9 cellular contexts compared by ENCODE assay signal in genomic region chr10:112448903-112449302, GRCh38. TPM values are rescaled to one million over a fixed set of nuclear protein-coding genes. Genes with fewer than 3 reads are reported as not detected.
A peak's percentile ranks its signal among the peaks of the same experiment; 100 is the strongest.
DNase-seq lines count a peak whose midpoint lies in the region; ATAC-seq and TF ChIP-seq lines count a peak whose summit lies in the region.
"Had no signal": no experiment of that assay in that cellular context is flagged by ENCODE, and none has a peak within 500 bp of the region (broad histone marks: within the 10 kb centered on the region; RNA-seq: fewer than 3 reads in every experiment).

No MANE protein-coding gene starts in this region.

- H3K27ac ChIP-seq in CD8-positive, alpha-beta T cell (ENCODE audit: low read depth, low read length) = no peak overlapping the region

- no peak for DNase-seq in CD8-positive, alpha-beta T cell
- DNase-seq in HFFc6 = no peak
- no peak for DNase-seq in activated CD4-positive, alpha-beta memory T cell treated with anti-CD3 and anti-CD28 coated beads, Interleukin-2, amount 10 ng/mL, durations not matched to agents 7 days and 5 days
- no peak for DNase-seq in naive thymus-derived CD8-positive, alpha-beta T cell
- no peak for DNase-seq in SHP77 (lab: John Stamatoyannopoulos, UW)
- DNase-seq in NCI-H187 (lab: John Stamatoyannopoulos, UW) = no peak
- DNase-seq: substantia nigra had no signal

- intact Hi-C loops in CD8-positive, alpha-beta T cell (cut with DNase I, micrococcal nuclease) = loop anchor here (5.0 to 10.0 kb wide), 7 partner anchors 72 to 1944 kb away; partner anchors contain the start of genes CCDC186 (in 1 of the 2) and SMC3 (in 1 of the 2)

- no peaks in the 10 kb centered on the region for H3K27me3 ChIP-seq in CD8-positive, alpha-beta T cell (ENCODE audit: insufficient read depth, low read length)

- no peak overlapping the region for H3K4me3 ChIP-seq in CD8-positive, alpha-beta T cell (ENCODE audit: low read depth, low read length)

- CTCF ChIA-PET in CD8-positive, alpha-beta T cell (lab: Charles Lee) = interaction anchor here (1.1 kb wide), 1 partner anchor 936 kb away, joined by 3 read pairs; no protein-coding TSS in a partner anchor
- CTCF ChIA-PET in activated CD4-positive, alpha-beta memory T cell treated with anti-CD3 and anti-CD28 coated beads, Interleukin-2, amount 10 ng/mL, durations not matched to agents 7 days and 5 days (lab: Charles Lee) = interaction anchor here (1.5 kb wide), 1 partner anchor 23 kb away, joined by 6 read pairs; no protein-coding TSS in a partner anchor

- H3K36me3 ChIP-seq in CD8-positive, alpha-beta T cell (ENCODE audit: insufficient read depth, low read length) = no peaks in the 10 kb centered on the region

- H3K4me3 Mint-ChIP-seq in CD8-positive, alpha-beta T cell = peak overlapping the region; percentile 94
- H3K4me3 Mint-ChIP-seq in HFFc6 = peak overlapping the region; percentile 93
- H3K4me3 Mint-ChIP-seq in activated CD4-positive, alpha-beta memory T cell treated with anti-CD3 and anti-CD28 coated beads, Interleukin-2, amount 10 ng/mL, durations not matched to agents 7 days and 5 days = peak overlapping the region; percentile 87
- H3K4me3 Mint-ChIP-seq in naive thymus-derived CD8-positive, alpha-beta T cell = peak overlapping the region; percentile 13 to 100 (median 97)

- H3K27ac Mint-ChIP-seq in CD8-positive, alpha-beta T cell = no peak overlapping the region
- H3K27ac Mint-ChIP-seq in HFFc6 = no peak overlapping the region; the same call in 1 of the 2 replicates
- peak overlapping the region; percentile 18 for H3K27ac Mint-ChIP-seq in activated CD4-positive, alpha-beta memory T cell treated with anti-CD3 and anti-CD28 coated beads, Interleukin-2, amount 10 ng/mL, durations not matched to agents 7 days and 5 days
- peak overlapping the region in 7 of 10 donors; percentile 8 to 98 (median 66) for H3K27ac Mint-ChIP-seq in naive thymus-derived CD8-positive, alpha-beta T cell

- no peaks in the 10 kb centered on the region for H3K9me3 Mint-ChIP-seq in CD8-positive, alpha-beta T cell
- H3K9me3 Mint-ChIP-seq in HFFc6 = no peaks in the 10 kb centered on the region
- no peaks in the 10 kb centered on the region for H3K9me3 Mint-ChIP-seq in activated CD4-positive, alpha-beta memory T cell treated with anti-CD3 and anti-CD28 coated beads, Interleukin-2, amount 10 ng/mL, durations not matched to agents 7 days and 5 days
- no peaks in the 10 kb centered on the region for H3K9me3 Mint-ChIP-seq in naive thymus-derived CD8-positive, alpha-beta T cell

- no peaks in the 10 kb centered on the region for H3K9me3 ChIP-seq in CD8-positive, alpha-beta T cell (ENCODE audit: low read length)

- no peak for TF ChIP-seq CTCF in CD8-positive, alpha-beta T cell (IDR thresholded peaks at IDR 0.05)
- no peak for TF ChIP-seq CTCF in HFFc6 (IDR thresholded peaks at IDR 0.05)

- H3K4me1 Mint-ChIP-seq in CD8-positive, alpha-beta T cell (ENCODE audit: low read depth) = peaks cover 56% of the 10 kb centered on the region
- H3K4me1 Mint-ChIP-seq in HFFc6 (ENCODE audit: low read depth) = peaks cover 30% of the 10 kb centered on the region
- peaks cover 41% of the 10 kb centered on the region for H3K4me1 Mint-ChIP-seq in activated CD4-positive, alpha-beta memory T cell treated with anti-CD3 and anti-CD28 coated beads, Interleukin-2, amount 10 ng/mL, durations not matched to agents 7 days and 5 days
- peaks cover 22 to 68% (median 54%) of the 10 kb centered on the region in 4 donors for H3K4me1 Mint-ChIP-seq in naive thymus-derived CD8-positive, alpha-beta T cell

- H3K36me3 Mint-ChIP-seq in CD8-positive, alpha-beta T cell = peaks cover 41% of the 10 kb centered on the region
- peaks cover 12% of the 10 kb centered on the region for H3K36me3 Mint-ChIP-seq in HFFc6 (ENCODE audit: low read depth)
- peaks cover 32% of the 10 kb centered on the region for H3K36me3 Mint-ChIP-seq in activated CD4-positive, alpha-beta memory T cell treated with anti-CD3 and anti-CD28 coated beads, Interleukin-2, amount 10 ng/mL, durations not matched to agents 7 days and 5 days (ENCODE audit: low read depth)
- H3K36me3 Mint-ChIP-seq in naive thymus-derived CD8-positive, alpha-beta T cell = peaks cover 0 to 25% (median 5%) of the 10 kb centered on the region in 3 donors

- no peak for ATAC-seq in CD8-positive, alpha-beta T cell
- no peak for ATAC-seq in naive thymus-derived CD8-positive, alpha-beta T cell
- ATAC-seq in HG03342 (IDR thresholded peaks at IDR 0.05; ENCODE audit: unreplicated experiment) = no peak
- ATAC-seq: sciatic nerve had no signal

- H3K27me3 Mint-ChIP-seq in CD8-positive, alpha-beta T cell (ENCODE audit: low read depth) = no peaks in the 10 kb centered on the region
- H3K27me3 Mint-ChIP-seq in HFFc6 (ENCODE audit: insufficient read depth) = no peaks in the 10 kb centered on the region
- no peaks in the 10 kb centered on the region for H3K27me3 Mint-ChIP-seq in activated CD4-positive, alpha-beta memory T cell treated with anti-CD3 and anti-CD28 coated beads, Interleukin-2, amount 10 ng/mL, durations not matched to agents 7 days and 5 days
- no peaks in the 10 kb centered on the region for H3K27me3 Mint-ChIP-seq in naive thymus-derived CD8-positive, alpha-beta T cell

- H3K4me1 ChIP-seq in CD8-positive, alpha-beta T cell (ENCODE audit: insufficient read depth, low read length) = peaks cover 24% of the 10 kb centered on the region

- POLR2A ChIA-PET in CD8-positive, alpha-beta T cell (lab: Charles Lee) = no interaction called here
- POLR2A ChIA-PET in activated CD4-positive, alpha-beta memory T cell treated with anti-CD3 and anti-CD28 coated beads, Interleukin-2, amount 10 ng/mL, durations not matched to agents 7 days and 5 days (lab: Charles Lee) = no interaction called here
- POLR2A ChIA-PET in naive thymus-derived CD8-positive, alpha-beta T cell (lab: Charles Lee) = no interaction called here

RNA-seq across cellular contexts. Expression of gene VTI1A, which starts 1.9 kb away (rescaled TPM):
- total RNA-seq in CD8-positive, alpha-beta T cell = 10 to 100 TPM; 59.0 to 62.7 TPM
- 10 to 100 TPM; 23.6 to 27.9 (median 24.9) TPM for total RNA-seq in HFFc6 (2021; fragmentation: NEBNext Ultra II Directional; extraction: Animal tissue kit (Norgen Biotek cat#: 25700))
- 10 to 100 TPM; 32.9 to 37.3 TPM for total RNA-seq in activated CD4-positive, alpha-beta memory T cell treated with anti-CD3 and anti-CD28 coated beads, Interleukin-2, amount 10 ng/mL, durations not matched to agents 7 days and 5 days
- 10 to 100 TPM; 41.2 to 42.7 TPM for total RNA-seq in naive thymus-derived CD8-positive, alpha-beta T cell
- polyA plus RNA-seq in naive thymus-derived CD8-positive, alpha-beta T cell = 10 to 100 TPM; 24.4 to 30.2 (median 26.2) TPM

RNA-seq across cellular contexts. Expression of gene ZDHHC6, which starts 2.2 kb away (rescaled TPM):
- total RNA-seq in CD8-positive, alpha-beta T cell = 10 to 100 TPM; 41.4 to 41.7 TPM
- 10 to 100 TPM; 23.1 to 30.5 (median 25.7) TPM for total RNA-seq in HFFc6 (2021; fragmentation: NEBNext Ultra II Directional; extraction: Animal tissue kit (Norgen Biotek cat#: 25700))
- 10 to 100 TPM; 46.3 to 47.0 TPM for total RNA-seq in activated CD4-positive, alpha-beta memory T cell treated with anti-CD3 and anti-CD28 coated beads, Interleukin-2, amount 10 ng/mL, durations not matched to agents 7 days and 5 days
- total RNA-seq in naive thymus-derived CD8-positive, alpha-beta T cell = 10 to 100 TPM; 54.8 to 62.0 TPM
- polyA plus RNA-seq in naive thymus-derived CD8-positive, alpha-beta T cell = 10 to 100 TPM; 27.5 to 34.8 (median 31.6) TPM

Comparison
In these comparisons a context has a peak if more than half of its experiments do, and no peak if none do; other contexts are left out.
1. H3K27ac Mint-ChIP-seq: peak in activated CD4-positive, alpha-beta memory T cell treated with anti-CD3 and anti-CD28 coated beads, Interleukin-2, amount 10 ng/mL, durations not matched to agents 7 days and 5 days (single experiment) and naive thymus-derived CD8-positive, alpha-beta T cell (7 of 10); none in CD8-positive, alpha-beta T cell (single experiment) and HFFc6 (single experiment).
2. Peak in every context shown above with its lines, with median percentiles within 50 percentile points of each other: H3K4me3 Mint-ChIP-seq.